In genomic region chr19:11587973-11588631, GRCh38 we compare ENCODE assay signal across 11 cellular contexts. TPM values are rescaled to one million over a fixed set of nuclear protein-coding genes. Genes with fewer than 3 reads are reported as not detected.
A peak's percentile ranks its signal among the peaks of the same experiment; 100 is the strongest.
DNase-seq lines count a peak whose midpoint lies in the region; ATAC-seq, FAIRE-seq and TF ChIP-seq lines count a peak whose summit lies in the region.
"Had no signal": no experiment of that assay in that cellular context is flagged by ENCODE, and none has a peak within 500 bp of the region (broad histone marks: within the 10 kb centered on the region; RNA-seq: fewer than 3 reads in every experiment).

No MANE protein-coding gene starts in this region.

- TF ChIP-seq POLR2A in K562 (conservative IDR thresholded peaks at IDR 0.05) = no peak

- H3K9ac ChIP-seq in Karpas-422 (ENCODE audit: low read length) = peak overlapping the region; percentile 69
- peak overlapping the region; percentile 4 to 86; a peak in 2 of 4 replicates for H3K9ac ChIP-seq in K562 (ENCODE audit: insufficient read depth in 1 of 2, low read depth in 2 of 2, low read length in 2 of 2)
- no peak overlapping the region for H3K9ac ChIP-seq in neural progenitor cell

- H3K4me1 ChIP-seq in CD8-positive, alpha-beta memory T cell (ENCODE audit: insufficient read depth, low read length) = no peaks in the 10 kb centered on the region
- peaks cover 24% of the 10 kb centered on the region for H3K4me1 ChIP-seq in Karpas-422 (ENCODE audit: low read length)
- H3K4me1 ChIP-seq in K562 (replicated peaks in 1 of 2; ENCODE audit: control insufficient read depth in 2 of 2, insufficient read depth in 2 of 2, low read length in 2 of 2) = peaks cover 12 to 20% of the 10 kb centered on the region in 2 experiments; a peak in 4 of 5 replicates
- no peaks in the 10 kb centered on the region for H3K4me1 ChIP-seq in neural progenitor cell

- TF ChIP-seq CTCF in K562 (IDR thresholded peaks at IDR 0.05 in 2 of 3, conservative IDR thresholded peaks at IDR 0.05 in 1 of 3; ENCODE audit: insufficient read depth in 2 of 3, low read depth in 1 of 3, low read length in 3 of 3) = peak in 1 of 3 experiments; percentile 5; a peak in 1 of 6 replicates
- peak; percentile 2 for TF ChIP-seq CTCF in neural progenitor cell (IDR thresholded peaks at IDR 0.05)
- no peak for TF ChIP-seq CTCF in GM20000 (IDR thresholded peaks at IDR 0.05; ENCODE audit: extremely low read depth, missing control alignments)

- no peak for FAIRE-seq in K562 (lab: Jason Lieb, UNC)
- FAIRE-seq: G401.6 had no signal

- H3K9me3 ChIP-seq in CD8-positive, alpha-beta memory T cell (ENCODE audit: low read length) = no peaks in the 10 kb centered on the region
- H3K9me3 ChIP-seq in Karpas-422 (ENCODE audit: low read length) = no peaks in the 10 kb centered on the region
- H3K9me3 ChIP-seq in K562 (replicated peaks; ENCODE audit: control insufficient read depth, insufficient read depth, low read depth, low read length) = no peaks in the 10 kb centered on the region
- H3K9me3 ChIP-seq in neural progenitor cell (ENCODE audit: low read depth) = no peaks in the 10 kb centered on the region

- peak overlapping the region in 6 of 8 donors; percentile 34 to 91 (median 58) for H3K27ac Mint-ChIP-seq in CD8-positive, alpha-beta memory T cell
- peak overlapping the region; percentile 78 for H3K27ac Mint-ChIP-seq in neural progenitor cell

- no peaks in the 10 kb centered on the region for H3F3A ChIP-seq in neural progenitor cell (ENCODE audit: low read depth)

- in situ Hi-C loops in K562 (cut with MboI) = loop anchor here (5.0 kb wide), 1 partner anchor 91 kb away; no protein-coding TSS in a partner anchor

- intact Hi-C loops in K562 (cut with micrococcal nuclease) = loop anchor here (1.0 kb wide), 3 partner anchors 24 to 92 kb away; no protein-coding TSS in a partner anchor

- TF ChIP-seq RAD21 in K562 (CRISPR knock-in tag; conservative IDR thresholded peaks at IDR 0.05 in 1 of 2, IDR thresholded peaks at IDR 0.05 in 1 of 2) = no peak

- no peaks in the 10 kb centered on the region for H3K9me3 Mint-ChIP-seq in CD8-positive, alpha-beta memory T cell
- no peaks in the 10 kb centered on the region for H3K9me3 Mint-ChIP-seq in neural progenitor cell
- H3K9me3 Mint-ChIP-seq: activated T-helper 2 cell treated with anti-CD3 and anti-CD28 coated beads, Interferon-gamma antibody, Interleukin-2, Interleukin-4, amounts not matched to agents 10 μg/mL and 5 μg/mL and 100 μg/mL, durations not matched to agents 14 hours and 24 hours and 36 hours had no signal

- no peak overlapping the region for H3K4me3 ChIP-seq in CD8-positive, alpha-beta memory T cell (ENCODE audit: low read length)
- H3K4me3 ChIP-seq in Karpas-422 (ENCODE audit: low read length) (peak overlapping the region; percentile 49; the same call in 1 of the 2 replicates), K562 (no peak overlapping the region), neural progenitor cell (no peak overlapping the region)

- H3K4me2 ChIP-seq in Karpas-422 (ENCODE audit: low read depth, low read length, poor library complexity, severe bottlenecking) = peak overlapping the region; percentile 64
- peak overlapping the region; percentile 47 for H3K4me2 ChIP-seq in K562 (ENCODE audit: insufficient read depth, low read length)
- no peak overlapping the region for H3K4me2 ChIP-seq in neural progenitor cell

- no peaks in the 10 kb centered on the region for H3K36me3 Mint-ChIP-seq in CD8-positive, alpha-beta memory T cell
- H3K36me3 Mint-ChIP-seq in neural progenitor cell = no peaks in the 10 kb centered on the region

- no peak for DNase-seq in CD8-positive, alpha-beta memory T cell
- DNase-seq in Karpas-422 (no peak), K562 (ENCODE audit: extremely low read depth in 1 of 4, low spot score in 3 of 4) (no peak), neural progenitor cell (ENCODE audit: low spot score) (no peak), GM20000 (ENCODE audit: low spot score) (no peak), D341Med (ENCODE audit: low spot score) (no peak), ecto neural progenitor cell (ENCODE audit: low spot score) (no peak), NCI-H510A treated with DMSO at 0.1 percent for 48 hours (lab: John Stamatoyannopoulos, UW) (no peak)

- H3K27me3 Mint-ChIP-seq in CD8-positive, alpha-beta memory T cell = no peaks in the 10 kb centered on the region
- peaks cover 8% of the 10 kb centered on the region for H3K27me3 Mint-ChIP-seq in neural progenitor cell (ENCODE audit: insufficient read depth, low read depth)

- no peaks in the 10 kb centered on the region for H3K27me3 ChIP-seq in CD8-positive, alpha-beta memory T cell (ENCODE audit: insufficient read depth, low read length, poor library complexity, severe bottlenecking)
- H3K27me3 ChIP-seq in Karpas-422 (ENCODE audit: low read length) (no peaks in the 10 kb centered on the region), K562 (ENCODE audit: control insufficient read depth in 2 of 2, insufficient read depth in 2 of 2, low read length in 2 of 2) (no peaks in the 10 kb centered on the region), neural progenitor cell (no peaks in the 10 kb centered on the region)

- no peaks in the 10 kb centered on the region for H3K9me1 ChIP-seq in K562 (ENCODE audit: control insufficient read depth, insufficient read depth, low read length)

- peaks cover 2 to 4% (median 4%) of the 10 kb centered on the region in 3 donors for H3K4me1 Mint-ChIP-seq in CD8-positive, alpha-beta memory T cell
- peaks cover 7% of the 10 kb centered on the region for H3K4me1 Mint-ChIP-seq in neural progenitor cell

- peak; percentile 67 for ATAC-seq in K562

- BruUV-seq in K562 (replicated peaks; lab: Mats Ljungman, UMichigan) = no TSS peak

- no peak overlapping the region for H3K27ac ChIP-seq in CD8-positive, alpha-beta memory T cell (ENCODE audit: low read depth, low read length)
- H3K27ac ChIP-seq in Karpas-422 (ENCODE audit: low read length) (peak overlapping the region; percentile 40; the same call in 1 of the 2 replicates), K562 (ENCODE audit: extremely low read depth, low read depth, low read length) (no peak overlapping the region; the same call in 2 of the 3 replicates), neural progenitor cell (no peak overlapping the region)

- WGBS in K562 (ENCODE audit: insufficient coverage, low coverage, missing lambda C conversion rate) = 41% methylated on average over 13 of the region's 13 CpGs

- CTCF ChIA-PET in CD8-positive, alpha-beta memory T cell (lab: Charles Lee) = interaction anchor here (0.6 to 1.6 kb wide), 5 partner anchors 15 to 105 kb away, joined by 3 to 13 read pairs (median 4); partner anchors contain the start of gene ELOF1
- CTCF ChIA-PET in K562 (lab: Yijun Ruan, JAX; ENCODE audit: low intra/inter-chr PET ratio) = interaction anchor here (0.6 to 2.6 kb wide), 4 partner anchors 28 to 136 kb away, joined by 5 to 32 read pairs (median 7); partner anchors contain the start of gene ELOF1

- H4K20me1 ChIP-seq in Karpas-422 (ENCODE audit: insufficient read depth, low read depth, low read length) (no peaks in the 10 kb centered on the region), K562 (replicated peaks; ENCODE audit: control insufficient read depth, insufficient read depth, low read length) (no peaks in the 10 kb centered on the region), neural progenitor cell (ENCODE audit: low read depth) (no peaks in the 10 kb centered on the region)

- H2AFZ ChIP-seq in Karpas-422 (ENCODE audit: low read length) = peak overlapping the region; percentile 88
- H2AFZ ChIP-seq in K562 (ENCODE audit: low read depth, low read length) = peak overlapping the region; percentile 57
- peak overlapping the region; percentile 54 for H2AFZ ChIP-seq in neural progenitor cell (replicated peaks)

- H3K36me3 ChIP-seq in CD8-positive, alpha-beta memory T cell (ENCODE audit: insufficient read depth, low read length) = no peaks in the 10 kb centered on the region
- H3K36me3 ChIP-seq in Karpas-422 (ENCODE audit: insufficient read depth, low read length) (no peaks in the 10 kb centered on the region), K562 (ENCODE audit: control insufficient read depth, insufficient read depth, low read length) (no peaks in the 10 kb centered on the region), neural progenitor cell (no peaks in the 10 kb centered on the region)

- no peaks in the 10 kb centered on the region for H3K9me2 ChIP-seq in Karpas-422 (replicated peaks; ENCODE audit: insufficient read depth, low read length)

- H3K4me3 Mint-ChIP-seq in CD8-positive, alpha-beta memory T cell = peak overlapping the region in 1 of 7 donors; percentile 14
- peak overlapping the region; percentile 17 for H3K4me3 Mint-ChIP-seq in neural progenitor cell

- H3K79me2 ChIP-seq in Karpas-422 (ENCODE audit: low read length) = no peaks in the 10 kb centered on the region
- no peaks in the 10 kb centered on the region for H3K79me2 ChIP-seq in K562 (ENCODE audit: control insufficient read depth, insufficient read depth, low read length)
- no peaks in the 10 kb centered on the region for H3K79me2 ChIP-seq in neural progenitor cell (ENCODE audit: low read depth)

- no peak for TF ChIP-seq EP300 in K562 (IDR thresholded peaks at IDR 0.05; ENCODE audit: low read length)

- POLR2A ChIA-PET in CD8-positive, alpha-beta memory T cell (lab: Charles Lee) = no interaction called here
- POLR2A ChIA-PET in K562 (lab: Yijun Ruan, JAX) = interaction anchor here (0.6 to 1.4 kb wide), 5 partner anchors 24 to 94 kb away, joined by 3 to 5 read pairs (median 3); partner anchors contain the start of gene CNN1

RNA-seq across cellular contexts. Expression of gene ZNF627, which starts 9.2 kb away (rescaled TPM):
- 1 to 10 TPM; 5.7 to 6.2 TPM for total RNA-seq in CD8-positive, alpha-beta memory T cell
- polyA plus RNA-seq in CD8-positive, alpha-beta memory T cell = 6.2 TPM
- total RNA-seq in Karpas-422 (2014; rRNA removed; shearing (Covaris generic); ENCODE audit: low replicate concordance) = 19.9 and 27.7 TPM in 2 replicates
- 24.3 and 45.7 TPM in 2 replicates for total RNA-seq in K562 (2011; cell fraction: chromatin; rRNA removed; ENCODE audit: low replicate concordance)
- total RNA-seq in K562 (2011; cell fraction: nucleolus; rRNA removed) = 18.7 and 22.2 TPM in 2 replicates
- total RNA-seq in K562 (2011; cell fraction: nucleoplasm; rRNA removed) = 21.5 and 27.6 TPM in 2 replicates
- 7.0 and 7.5 TPM in 2 replicates for total RNA-seq in K562 (2014; rRNA removed)
- 16.6 and 21.7 TPM in 2 replicates for total RNA-seq in K562 (2014; rRNA removed; fragmentation: Illumina TruSeq; extraction: Trizol)
- 13.1 and 14.3 TPM in 2 replicates for total RNA-seq in K562 (2015; rRNA removed; fragmentation: Illumina TruSeq; extraction: Trizol)
- total RNA-seq in K562 (2021) = 10.0 and 10.6 TPM in 2 replicates
- polyA plus RNA-seq in K562 (2011; rRNA removed) = 16.5 and 19.9 TPM in 2 replicates
- polyA plus RNA-seq in K562 (2011; cell fraction: cytosol; rRNA removed) = 5.5 and 10.6 TPM in 2 replicates
- 9.8 and 12.6 TPM in 2 replicates for polyA plus RNA-seq in K562 (2011; cell fraction: nucleus; rRNA removed)
- 6.5 and 11.4 TPM in 2 replicates for polyA plus RNA-seq in K562 (2012)
- polyA plus RNA-seq in K562 (2014; fragmentation: Illumina TruSeq; extraction: Trizol) = 11.0 and 11.7 TPM in 2 replicates
- polyA plus RNA-seq in K562 (2014; fragmentation: Nextera tagmentation; extraction: Ambion mirVana) = 1 to 10 TPM; 6.6 to 6.9 TPM
- 5.6 and 6.4 TPM in 2 replicates for polyA plus RNA-seq in K562 (2014; rRNA removed)
- polyA minus RNA-seq in K562 (2011; rRNA and poly(A)+ RNA removed) = 30.8 and 38.6 TPM in 2 replicates
- 9.9 and 10.5 TPM in 2 replicates for polyA minus RNA-seq in K562 (2011; cell fraction: cytosol; rRNA and poly(A)+ RNA removed)
- polyA minus RNA-seq in K562 (2011; cell fraction: nucleus; rRNA and poly(A)+ RNA removed) = 5.8 and 14.1 TPM in 2 replicates
- total RNA-seq in neural progenitor cell (ENCODE audit: low replicate concordance) = 37.7 and 38.5 TPM in 2 replicates

RNA-seq across cellular contexts. Expression of gene ACP5, which starts 10.7 kb away (rescaled TPM):
- total RNA-seq in CD8-positive, alpha-beta memory T cell = 1 to 10 TPM; 5.7 TPM
- 11.8 TPM for polyA plus RNA-seq in CD8-positive, alpha-beta memory T cell
- 24.0 and 55.1 TPM in 2 replicates for total RNA-seq in Karpas-422 (2014; rRNA removed; shearing (Covaris generic); ENCODE audit: low replicate concordance)
- total RNA-seq in K562 (2011; cell fraction: chromatin; rRNA removed; ENCODE audit: low replicate concordance) = not detected in 2 replicates
- total RNA-seq in K562 (2011; cell fraction: nucleolus; rRNA removed) = 0.53 and 0.67 TPM in 2 replicates
- total RNA-seq in K562 (2011; cell fraction: nucleoplasm; rRNA removed) = 0.69 TPM in 1 of 2 replicates, not detected in the other
- 0.27 and 0.45 TPM in 2 replicates for total RNA-seq in K562 (2014; rRNA removed)
- 0.29 and 0.41 TPM in 2 replicates for total RNA-seq in K562 (2014; rRNA removed; fragmentation: Illumina TruSeq; extraction: Trizol)
- total RNA-seq in K562 (2015; rRNA removed; fragmentation: Illumina TruSeq; extraction: Trizol) = 0.79 and 1.1 TPM in 2 replicates
- 0.62 and 0.85 TPM in 2 replicates for total RNA-seq in K562 (2021)
- 0.26 and 1.0 TPM in 2 replicates for polyA plus RNA-seq in K562 (2011; rRNA removed)
- 0.89 and 1.3 TPM in 2 replicates for polyA plus RNA-seq in K562 (2011; cell fraction: cytosol; rRNA removed)
- polyA plus RNA-seq in K562 (2011; cell fraction: nucleus; rRNA removed) = 0.58 and 1.1 TPM in 2 replicates
- polyA plus RNA-seq in K562 (2012) = 1.1 and 16.7 TPM in 2 replicates
- polyA plus RNA-seq in K562 (2014; fragmentation: Illumina TruSeq; extraction: Trizol) = 0.22 and 0.33 TPM in 2 replicates
- polyA plus RNA-seq in K562 (2014; fragmentation: Nextera tagmentation; extraction: Ambion mirVana) = under 1 TPM in 1 of 2 experiments, not detected in 1; 0.06 TPM
- 0.34 and 0.45 TPM in 2 replicates for polyA plus RNA-seq in K562 (2014; rRNA removed)
- 0.21 and 0.30 TPM in 2 replicates for polyA minus RNA-seq in K562 (2011; rRNA and poly(A)+ RNA removed)
- polyA minus RNA-seq in K562 (2011; cell fraction: cytosol; rRNA and poly(A)+ RNA removed) = not detected in 2 replicates
- 0.33 TPM in 1 of 2 replicates, not detected in the other for polyA minus RNA-seq in K562 (2011; cell fraction: nucleus; rRNA and poly(A)+ RNA removed)
- 0.11 and 0.90 TPM in 2 replicates for total RNA-seq in neural progenitor cell (ENCODE audit: low replicate concordance)

RNA-seq across cellular contexts. Expression of gene ELOF1, which starts 29.1 kb away (rescaled TPM):
- total RNA-seq in CD8-positive, alpha-beta memory T cell = 10 to 100 TPM; 61.7 to 62.7 TPM
- 91.7 TPM for polyA plus RNA-seq in CD8-positive, alpha-beta memory T cell
- 52.5 and 84.1 TPM in 2 replicates for total RNA-seq in Karpas-422 (2014; rRNA removed; shearing (Covaris generic); ENCODE audit: low replicate concordance)
- total RNA-seq in K562 (2011; cell fraction: chromatin; rRNA removed; ENCODE audit: low replicate concordance) = 33.4 and 92.9 TPM in 2 replicates
- 71.2 and 72.1 TPM in 2 replicates for total RNA-seq in K562 (2011; cell fraction: nucleolus; rRNA removed)
- 70.5 and 83.9 TPM in 2 replicates for total RNA-seq in K562 (2011; cell fraction: nucleoplasm; rRNA removed)
- total RNA-seq in K562 (2014; rRNA removed) = 74.2 and 118 TPM in 2 replicates
- 56.3 and 71.5 TPM in 2 replicates for total RNA-seq in K562 (2014; rRNA removed; fragmentation: Illumina TruSeq; extraction: Trizol)
- 125 and 129 TPM in 2 replicates for total RNA-seq in K562 (2015; rRNA removed; fragmentation: Illumina TruSeq; extraction: Trizol)
- total RNA-seq in K562 (2021) = 105 and 107 TPM in 2 replicates
- polyA plus RNA-seq in K562 (2011; rRNA removed) = 38.4 and 43.8 TPM in 2 replicates
- polyA plus RNA-seq in K562 (2011; cell fraction: cytosol; rRNA removed) = 124 and 196 TPM in 2 replicates
- 82.4 and 93.1 TPM in 2 replicates for polyA plus RNA-seq in K562 (2011; cell fraction: nucleus; rRNA removed)
- polyA plus RNA-seq in K562 (2012) = 94.4 and 105 TPM in 2 replicates
- polyA plus RNA-seq in K562 (2014; fragmentation: Illumina TruSeq; extraction: Trizol) = 147 and 170 TPM in 2 replicates
- polyA plus RNA-seq in K562 (2014; fragmentation: Nextera tagmentation; extraction: Ambion mirVana) = 10 to 100 TPM; 16.7 to 49.1 TPM
- 99.8 and 115 TPM in 2 replicates for polyA plus RNA-seq in K562 (2014; rRNA removed)
- 25.4 and 33.3 TPM in 2 replicates for polyA minus RNA-seq in K562 (2011; rRNA and poly(A)+ RNA removed)
- polyA minus RNA-seq in K562 (2011; cell fraction: cytosol; rRNA and poly(A)+ RNA removed) = 35.9 and 36.6 TPM in 2 replicates
- 19.3 and 19.7 TPM in 2 replicates for polyA minus RNA-seq in K562 (2011; cell fraction: nucleus; rRNA and poly(A)+ RNA removed)
- total RNA-seq in neural progenitor cell (ENCODE audit: low replicate concordance) = 26.9 and 40.0 TPM in 2 replicates

RNA-seq across cellular contexts. Expression of gene CNN1, which starts 49.5 kb away (rescaled TPM):
- total RNA-seq in CD8-positive, alpha-beta memory T cell = not detected
- polyA plus RNA-seq in CD8-positive, alpha-beta memory T cell = not detected
- total RNA-seq in Karpas-422 (2014; rRNA removed; shearing (Covaris generic); ENCODE audit: low replicate concordance) = not detected in 2 replicates
- 1.7 and 4.4 TPM in 2 replicates for total RNA-seq in K562 (2011; cell fraction: chromatin; rRNA removed; ENCODE audit: low replicate concordance)
- total RNA-seq in K562 (2011; cell fraction: nucleolus; rRNA removed) = 1.6 and 3.8 TPM in 2 replicates
- 3.5 and 5.3 TPM in 2 replicates for total RNA-seq in K562 (2011; cell fraction: nucleoplasm; rRNA removed)
- 9.1 and 10.1 TPM in 2 replicates for total RNA-seq in K562 (2014; rRNA removed)
- total RNA-seq in K562 (2014; rRNA removed; fragmentation: Illumina TruSeq; extraction: Trizol) = 3.7 and 4.9 TPM in 2 replicates
- total RNA-seq in K562 (2015; rRNA removed; fragmentation: Illumina TruSeq; extraction: Trizol) = 3.4 and 3.5 TPM in 2 replicates
- total RNA-seq in K562 (2021) = 5.8 and 6.1 TPM in 2 replicates
- polyA plus RNA-seq in K562 (2011; rRNA removed) = 8.4 and 10.6 TPM in 2 replicates
- polyA plus RNA-seq in K562 (2011; cell fraction: cytosol; rRNA removed) = 15.3 and 31.5 TPM in 2 replicates
- polyA plus RNA-seq in K562 (2011; cell fraction: nucleus; rRNA removed) = 5.2 and 8.0 TPM in 2 replicates
- polyA plus RNA-seq in K562 (2012) = 4.4 and 6.5 TPM in 2 replicates
- 5.2 and 6.9 TPM in 2 replicates for polyA plus RNA-seq in K562 (2014; fragmentation: Illumina TruSeq; extraction: Trizol)
- under 1 TPM; 0.23 to 0.32 TPM for polyA plus RNA-seq in K562 (2014; fragmentation: Nextera tagmentation; extraction: Ambion mirVana)
- polyA plus RNA-seq in K562 (2014; rRNA removed) = 5.7 and 7.0 TPM in 2 replicates
- polyA minus RNA-seq in K562 (2011; rRNA and poly(A)+ RNA removed) = 12.1 and 16.9 TPM in 2 replicates
- polyA minus RNA-seq in K562 (2011; cell fraction: cytosol; rRNA and poly(A)+ RNA removed) = 5.6 and 8.2 TPM in 2 replicates
- polyA minus RNA-seq in K562 (2011; cell fraction: nucleus; rRNA and poly(A)+ RNA removed) = 1.2 and 2.8 TPM in 2 replicates
- total RNA-seq in neural progenitor cell (ENCODE audit: low replicate concordance) = 7.0 and 7.2 TPM in 2 replicates
- total RNA-seq: activated T-helper 2 cell treated with anti-CD3 and anti-CD28 coated beads, Interferon-gamma antibody, Interleukin-2, Interleukin-4, amounts not matched to agents 10 μg/mL and 5 μg/mL and 100 μg/mL, durations not matched to agents 14 hours and 24 hours and 36 hours; dermis microvascular lymphatic vessel endothelial cell had no signal

RNA-seq across cellular contexts. Expression of gene ECSIT, which starts 59.2 kb away (rescaled TPM):
- total RNA-seq in CD8-positive, alpha-beta memory T cell = 10 to 100 TPM; 59.6 to 61.0 TPM
- 31.4 TPM for polyA plus RNA-seq in CD8-positive, alpha-beta memory T cell
- total RNA-seq in Karpas-422 (2014; rRNA removed; shearing (Covaris generic); ENCODE audit: low replicate concordance) = 59.8 and 86.0 TPM in 2 replicates
- total RNA-seq in K562 (2011; cell fraction: chromatin; rRNA removed; ENCODE audit: low replicate concordance) = 34.5 and 88.3 TPM in 2 replicates
- total RNA-seq in K562 (2011; cell fraction: nucleolus; rRNA removed) = 49.9 and 54.2 TPM in 2 replicates
- total RNA-seq in K562 (2011; cell fraction: nucleoplasm; rRNA removed) = 31.5 and 36.0 TPM in 2 replicates
- total RNA-seq in K562 (2014; rRNA removed) (82.5 and 91.8 TPM in 2 replicates), K562 (2014; rRNA removed; fragmentation: Illumina TruSeq; extraction: Trizol) (14.3 and 20.4 TPM in 2 replicates), K562 (2015; rRNA removed; fragmentation: Illumina TruSeq; extraction: Trizol) (36.5 and 40.4 TPM in 2 replicates), K562 (2021) (71.2 and 73.3 TPM in 2 replicates), neural progenitor cell (ENCODE audit: low replicate concordance) (9.4 and 29.0 TPM in 2 replicates)
- polyA plus RNA-seq in K562 (2011; rRNA removed) (43.9 and 66.4 TPM in 2 replicates), K562 (2014; fragmentation: Illumina TruSeq; extraction: Trizol) (44.0 and 49.0 TPM in 2 replicates), K562 (2014; fragmentation: Nextera tagmentation; extraction: Ambion mirVana) (1 to 10 TPM; 1.1 to 4.2 TPM), K562 (2014; rRNA removed) (55.7 and 60.9 TPM in 2 replicates)
- polyA plus RNA-seq in K562 (2011; cell fraction: cytosol; rRNA removed) = 81.6 and 108 TPM in 2 replicates
- polyA plus RNA-seq in K562 (2011; cell fraction: nucleus; rRNA removed) = 68.9 and 81.7 TPM in 2 replicates
- 51.8 and 53.6 TPM in 2 replicates for polyA plus RNA-seq in K562 (2012)
- polyA minus RNA-seq in K562 (2011; rRNA and poly(A)+ RNA removed) = 48.5 and 63.1 TPM in 2 replicates
- 44.3 and 60.1 TPM in 2 replicates for polyA minus RNA-seq in K562 (2011; cell fraction: cytosol; rRNA and poly(A)+ RNA removed)
- 12.0 and 18.3 TPM in 2 replicates for polyA minus RNA-seq in K562 (2011; cell fraction: nucleus; rRNA and poly(A)+ RNA removed)
